Comparison of ENCODE assay signal across 9 cellular contexts in the genomic region with DNA sequence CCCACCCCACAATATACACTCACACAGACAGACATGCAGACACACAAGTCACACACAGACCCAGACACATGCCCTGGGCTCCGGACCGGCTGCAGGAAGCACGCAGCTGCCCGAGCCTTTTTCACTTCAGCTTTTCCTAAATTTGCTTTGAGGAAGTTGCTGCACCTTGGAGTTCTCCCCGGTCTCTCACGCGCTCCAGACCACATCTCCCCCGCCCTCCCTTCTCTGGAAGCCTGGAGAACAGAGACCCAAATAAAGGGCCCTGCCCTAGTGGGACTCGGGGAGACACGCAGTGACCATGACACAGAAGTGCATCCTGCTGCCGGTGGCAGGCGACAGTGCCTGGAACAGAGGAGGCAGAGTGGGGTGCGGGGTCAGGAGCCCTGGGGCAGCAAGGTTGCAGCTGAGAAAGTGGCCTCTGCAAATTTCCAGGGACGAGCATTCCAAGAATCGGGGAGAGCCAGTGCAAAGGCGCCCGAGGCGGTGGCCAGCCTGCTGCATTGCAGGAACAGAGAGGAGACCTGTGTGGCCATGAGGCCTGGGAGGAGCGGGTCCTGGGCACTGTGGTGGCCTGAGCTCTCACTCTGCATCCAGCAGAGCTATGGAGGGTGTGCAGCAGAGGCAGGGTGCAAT. TPM values are rescaled to one million over a fixed set of nuclear protein-coding genes. Genes with fewer than 3 reads are reported as not detected.
A peak's percentile ranks its signal among the peaks of the same experiment; 100 is the strongest.
DNase-seq lines count a peak whose midpoint lies in the region; ATAC-seq and TF ChIP-seq lines count a peak whose summit lies in the region.
"Had no signal": no experiment of that assay in that cellular context is flagged by ENCODE, and none has a peak within 500 bp of the region (broad histone marks: within the 10 kb centered on the region; RNA-seq: fewer than 3 reads in every experiment).

No MANE protein-coding gene starts in this region.

- H3K27ac ChIP-seq in OCI-LY7 (ENCODE audit: low read depth, low read length, poor library complexity, severe bottlenecking) (peak overlapping the region; percentile 33), WERI-Rb-1 (no peak overlapping the region)

- CTCF ChIA-PET in Caco-2 (lab: Charles Lee): interaction anchor here (0.6 to 2.6 kb wide), 3 partner anchors 11 to 531 kb away, joined by 3 to 9 read pairs (median 3); no protein-coding TSS in a partner anchor
- CTCF ChIA-PET in OCI-LY7 (lab: Charles Lee; ENCODE audit: unreplicated experiment): interaction anchor here (0.6 kb wide), 1 partner anchor 31 kb away, joined by 3 read pairs; no protein-coding TSS in a partner anchor

- H3K9me3 ChIP-seq in Caco-2 (no peaks in the 10 kb centered on the region), OCI-LY7 (ENCODE audit: low read length) (no peaks in the 10 kb centered on the region), WERI-Rb-1 (ENCODE audit: severe bottlenecking) (no peaks in the 10 kb centered on the region)

- H3K36me3 ChIP-seq in Caco-2 (ENCODE audit: control insufficient read depth, insufficient read depth, low read length) (no peaks in the 10 kb centered on the region), OCI-LY7 (ENCODE audit: insufficient read depth, low read length) (no peaks in the 10 kb centered on the region), WERI-Rb-1 (no peaks in the 10 kb centered on the region)

- peak overlapping the region; percentile 48 for H3K4me3 Mint-ChIP-seq in Caco-2 (ENCODE audit: unreplicated experiment)
- no peak overlapping the region for H3K4me3 Mint-ChIP-seq in glutamatergic neuron (ENCODE audit: unreplicated experiment)
- no peak overlapping the region for H3K4me3 Mint-ChIP-seq in osteocyte (ENCODE audit: unreplicated experiment)

- peaks cover 42% of the 10 kb centered on the region for H3K4me1 ChIP-seq in Caco-2
- H3K4me1 ChIP-seq in OCI-LY7 (ENCODE audit: insufficient read depth, low read length, poor library complexity, severe bottlenecking): peaks cover 33% of the 10 kb centered on the region

- H3K9me3 Mint-ChIP-seq in Caco-2 (ENCODE audit: unreplicated experiment) (no peaks in the 10 kb centered on the region), glutamatergic neuron (ENCODE audit: unreplicated experiment) (peaks cover 1% of the 10 kb centered on the region), osteocyte (ENCODE audit: unreplicated experiment) (no peaks in the 10 kb centered on the region)

- H3K27me3 Mint-ChIP-seq in Caco-2 (ENCODE audit: insufficient read depth, unreplicated experiment) (no peaks in the 10 kb centered on the region), glutamatergic neuron (ENCODE audit: unreplicated experiment) (peaks cover 12% of the 10 kb centered on the region), osteocyte (ENCODE audit: unreplicated experiment) (no peaks in the 10 kb centered on the region)

- intact Hi-C loops in Caco-2 (cut with micrococcal nuclease; ENCODE audit: unreplicated experiment) (no loop called here), OCI-LY7 (cut with micrococcal nuclease; ENCODE audit: unreplicated experiment) (no loop called here)

- no peaks in the 10 kb centered on the region; the same call in 1 of the 2 replicates for H4K20me1 ChIP-seq in OCI-LY7 (ENCODE audit: insufficient read depth, low read length)

- H3K4me3 ChIP-seq in Caco-2 (ENCODE audit: low read depth, low read length): no peak overlapping the region
- peak overlapping the region; percentile 10 for H3K4me3 ChIP-seq in OCI-LY7 (ENCODE audit: low read depth, low read length, poor library complexity, severe bottlenecking)
- no peak overlapping the region for H3K4me3 ChIP-seq in WERI-Rb-1 (ENCODE audit: low read depth, low read length)

- H3K36me3 Mint-ChIP-seq in Caco-2 (ENCODE audit: insufficient read depth, unreplicated experiment): no peaks in the 10 kb centered on the region
- H3K36me3 Mint-ChIP-seq in glutamatergic neuron (ENCODE audit: unreplicated experiment): no peaks in the 10 kb centered on the region
- no peaks in the 10 kb centered on the region for H3K36me3 Mint-ChIP-seq in osteocyte (ENCODE audit: unreplicated experiment)

- no TSS peak for BruUV-seq in Caco-2 (replicated peaks; lab: Mats Ljungman, UMichigan)
- no TSS peak for BruUV-seq in OCI-LY7 (replicated peaks; lab: Mats Ljungman, UMichigan)

- no peaks in the 10 kb centered on the region for H3K79me2 ChIP-seq in OCI-LY7 (ENCODE audit: insufficient read depth, low read depth, low read length)

- peaks cover 27% of the 10 kb centered on the region for H3K4me1 Mint-ChIP-seq in Caco-2 (ENCODE audit: low read depth, unreplicated experiment)
- H3K4me1 Mint-ChIP-seq in glutamatergic neuron (ENCODE audit: low read depth, unreplicated experiment): peaks cover 13% of the 10 kb centered on the region
- H3K4me1 Mint-ChIP-seq in osteocyte (ENCODE audit: unreplicated experiment): peaks cover 63% of the 10 kb centered on the region

- POLR2A ChIA-PET in Caco-2 (lab: Charles Lee) (no interaction called here), OCI-LY7 (lab: Charles Lee) (interaction anchor here (1.0 kb wide), 1 partner anchor 136 kb away, joined by 5 read pairs; no protein-coding TSS in a partner anchor)

- ATAC-seq in GM18861 (IDR thresholded peaks at IDR 0.05; ENCODE audit: unreplicated experiment) (no peak), GM18870 (IDR thresholded peaks at IDR 0.05; ENCODE audit: unreplicated experiment) (no peak)

- H3K27ac Mint-ChIP-seq in Caco-2 (ENCODE audit: unreplicated experiment) (peak overlapping the region; percentile 37), glutamatergic neuron (ENCODE audit: unreplicated experiment) (no peak overlapping the region), osteocyte (ENCODE audit: unreplicated experiment) (peak overlapping the region; percentile 76)

- no peak for TF ChIP-seq CTCF in Caco-2 (IDR thresholded peaks at IDR 0.05; ENCODE audit: insufficient read depth in 1 of 2, low read depth in 1 of 2, low read length in 1 of 2, severe bottlenecking in 1 of 2, unreplicated experiment in 1 of 2)
- no peak for TF ChIP-seq CTCF in OCI-LY7 (conservative IDR thresholded peaks at IDR 0.05; ENCODE audit: low read length)
- no peak for TF ChIP-seq CTCF in glutamatergic neuron (IDR thresholded peaks at IDR 0.05; ENCODE audit: partially characterized antibody, unreplicated experiment)
- no peak for TF ChIP-seq CTCF in osteocyte (IDR thresholded peaks at IDR 0.05)
- TF ChIP-seq CTCF in WERI-Rb-1 (IDR thresholded peaks at IDR 0.05; ENCODE audit: low read depth, low read length): no peak

- H3K9me2 ChIP-seq in OCI-LY7 (ENCODE audit: insufficient read depth, low read length): no peaks in the 10 kb centered on the region

- H3K27me3 ChIP-seq in Caco-2 (replicated peaks; ENCODE audit: control insufficient read depth, insufficient read depth, low read length) (no peaks in the 10 kb centered on the region), WERI-Rb-1 (ENCODE audit: insufficient read depth, low read depth, severe bottlenecking) (no peaks in the 10 kb centered on the region)

- DNase-seq in Caco-2 (no peak), OCI-LY7 (ENCODE audit: low spot score) (peak; percentile 47), glutamatergic neuron (peak; percentile 44), osteocyte (ENCODE audit: extremely low spot score, unreplicated experiment) (no peak), NCI-H2227 (lab: John Stamatoyannopoulos, UW; ENCODE audit: unreplicated experiment) (no peak), WERI-Rb-1 (no peak)
- DNase-seq: activated CD4-positive, alpha-beta T cell treated with anti-CD3 and anti-CD28 coated beads for 48 hours had no signal

- peak overlapping the region; percentile 63 for H3K4me2 ChIP-seq in OCI-LY7 (ENCODE audit: low read length)

- H2AFZ ChIP-seq in OCI-LY7 (ENCODE audit: low read length): peak overlapping the region; percentile 49; the same call in 1 of the 2 replicates

RNA-seq across cellular contexts. Expression of a gene that starts 19.1 kb away (rescaled TPM):
- total RNA-seq in Caco-2 (2022) (1,668 and 1,699 TPM in 2 replicates), OCI-LY7 (2022) (2,385 and 2,457 TPM in 2 replicates), glutamatergic neuron (ENCODE audit: unreplicated experiment) (1,061 TPM), osteocyte (1,770 and 1,792 TPM in 2 replicates)
- total RNA-seq in OCI-LY7 (2014; rRNA removed; shearing (Covaris generic)): 2,313 and 2,662 TPM in 2 replicates

RNA-seq across cellular contexts. Expression of a gene that starts 49.5 kb away (rescaled TPM):
- total RNA-seq in Caco-2 (2022) (20.2 and 21.9 TPM in 2 replicates), OCI-LY7 (2022) (22.5 and 23.3 TPM in 2 replicates), glutamatergic neuron (ENCODE audit: unreplicated experiment) (49.5 TPM), osteocyte (24.0 and 26.6 TPM in 2 replicates)
- total RNA-seq in OCI-LY7 (2014; rRNA removed; shearing (Covaris generic)): 9.0 and 10.2 TPM in 2 replicates

RNA-seq across cellular contexts. Expression of a gene that starts 55.5 kb away (rescaled TPM):
- 7.2 and 8.3 TPM in 2 replicates for total RNA-seq in Caco-2 (2022)
- not detected in 2 replicates for total RNA-seq in OCI-LY7 (2014; rRNA removed; shearing (Covaris generic))
- total RNA-seq in OCI-LY7 (2022): 0.13 and 0.27 TPM in 2 replicates
- total RNA-seq in glutamatergic neuron (ENCODE audit: unreplicated experiment): 0.44 TPM
- 16.8 and 20.0 TPM in 2 replicates for total RNA-seq in osteocyte

Comparison
In these comparisons a context has a peak if more than half of its experiments do, and no peak if none do; other contexts are left out.
1. DNase-seq: peak in OCI-LY7 (single experiment) and glutamatergic neuron (single experiment); none in Caco-2 (0 of 2), osteocyte (single experiment), NCI-H2227 (single experiment) and WERI-Rb-1 (single experiment).